8 cellular contexts compared by ENCODE assay signal in the genomic region with DNA sequence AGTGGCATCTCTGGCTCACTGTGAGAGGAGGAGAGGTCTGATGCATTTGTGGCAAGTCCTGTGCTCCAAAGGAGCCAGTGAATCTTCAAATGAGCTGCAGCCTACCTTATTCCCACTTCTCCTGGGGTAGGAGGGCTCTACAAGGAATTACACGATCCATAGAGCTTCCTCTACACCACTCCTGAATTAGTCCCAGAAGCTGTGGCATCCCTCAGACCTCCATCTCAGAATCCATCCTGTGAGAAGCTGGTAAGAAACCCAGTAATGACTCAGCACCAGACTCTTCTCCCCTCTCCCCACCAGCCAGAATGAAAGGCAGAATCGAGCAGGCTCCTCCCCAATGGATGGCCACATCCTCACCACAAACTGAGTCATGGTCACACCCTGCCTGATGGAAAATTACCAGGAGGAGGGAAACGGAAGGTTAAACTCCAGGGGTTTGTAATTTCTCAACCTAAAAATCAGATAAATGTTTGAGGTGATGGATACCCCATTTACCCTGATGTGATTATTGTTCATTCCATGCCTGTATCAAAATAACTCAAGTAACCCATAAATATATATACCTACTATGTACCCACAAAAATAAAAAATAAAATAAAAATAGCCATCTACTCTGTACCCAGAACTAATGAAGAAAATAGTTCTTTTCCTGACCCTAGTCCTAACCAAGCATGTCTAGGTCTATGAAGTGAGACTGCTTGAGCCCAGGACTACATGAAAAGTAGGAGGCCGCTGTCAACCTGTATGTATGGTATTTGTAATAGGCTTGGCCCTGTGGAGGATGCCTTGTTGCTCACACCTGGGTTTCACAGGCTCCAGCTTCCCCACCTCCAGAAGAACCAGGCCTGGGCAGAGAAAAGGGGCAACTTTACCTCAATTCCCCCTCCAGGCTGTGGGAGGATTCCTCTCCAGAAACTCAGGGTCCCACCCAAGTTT. TPM values are rescaled to one million over a fixed set of nuclear protein-coding genes. Genes with fewer than 3 reads are reported as not detected.
DNase-seq lines count a peak whose midpoint lies in the region; ATAC-seq, FAIRE-seq and TF ChIP-seq lines count a peak whose summit lies in the region.

No MANE protein-coding gene starts in this region.

- H3K9me2 ChIP-seq in GM23248 (ENCODE audit: insufficient read depth), result no peaks in the 10 kb centered on the region

- FAIRE-seq in endothelial cell of umbilical vein (lab: Jason Lieb, UNC) (peak; percentile 97), pancreas (lab: Jason Lieb, UNC) (no peak)

- dilution Hi-C loops in endothelial cell of umbilical vein (cut with MboI; ENCODE audit: extremely low pct_ligation_motif_present, low sequenced_read_pairs), result no loop called here

- H3K4me1 ChIP-seq in GM23248 (ENCODE audit: insufficient read depth) (peaks cover 30% of the 10 kb centered on the region), endothelial cell of umbilical vein (ENCODE audit: control insufficient read depth, extremely low read depth, insufficient read depth, low read length) (peaks cover 23% of the 10 kb centered on the region), pancreas (peaks cover 3 to 5% (median 4%) of the 10 kb centered on the region in 3 donors), aorta (ENCODE audit: control insufficient read depth in 1 of 2, insufficient read depth in 2 of 2, low read length in 2 of 2) (no peaks in the 10 kb centered on the region)

- H3K9ac ChIP-seq in GM23248, result peak overlapping the region; percentile 86
- peak overlapping the region; percentile 85 for H3K9ac ChIP-seq in endothelial cell of umbilical vein (replicated peaks; ENCODE audit: extremely low read depth, insufficient read depth, low read length)

- TF ChIP-seq POLR2A in endothelial cell of umbilical vein (IDR thresholded peaks at IDR 0.05; ENCODE audit: low read depth, low read length), result peak; percentile 83

- DNase-seq in ELF-1 (ENCODE audit: low read depth, low spot score), result peak; percentile 83
- peak; percentile 98 for DNase-seq in GM23248
- DNase-seq in MG63, result peak; percentile 94
- peak; percentile 40 to 78 for DNase-seq in activated CD4-positive, alpha-beta T cell treated with anti-CD3 and anti-CD28 coated beads, Interleukin-2, amount 50 U/mL, for 24 hours (ENCODE audit: low read depth in 1 of 2, low spot score in 1 of 2)
- DNase-seq in endothelial cell of umbilical vein (ENCODE audit: low read depth, low spot score), result peak; percentile 90
- peak in 1 of 6 donors; percentile 39 for DNase-seq in pancreas
- peak; percentile 80 to 89 for DNase-seq in aorta
- DNase-seq in NCI-H2171 (lab: John Stamatoyannopoulos, UW), result no peak

- H3K27ac ChIP-seq in GM23248 (peak overlapping the region; percentile 97), endothelial cell of umbilical vein (ENCODE audit: insufficient read depth, low read depth, low read length) (peak overlapping the region; percentile 85), pancreas (peak overlapping the region in 1 of 4 donors; percentile 28), aorta (ENCODE audit: low read depth in 1 of 2, low read length in 2 of 2) (peak overlapping the region in 1 of 2 donors; percentile 64)

- no peaks in the 10 kb centered on the region for H4K20me1 ChIP-seq in GM23248 (ENCODE audit: insufficient read depth)
- no peaks in the 10 kb centered on the region for H4K20me1 ChIP-seq in endothelial cell of umbilical vein (replicated peaks; ENCODE audit: control insufficient read depth, extremely low read depth, insufficient read depth, low read length)

- BruUV-seq in endothelial cell of umbilical vein (replicated peaks; lab: Mats Ljungman, UMichigan), result TSS peak; percentile 89

- H3K36me3 ChIP-seq in GM23248 (ENCODE audit: low read depth) (peaks cover 8% of the 10 kb centered on the region; the same call in 1 of the 2 replicates), MG63 (peaks cover 29% of the 10 kb centered on the region), endothelial cell of umbilical vein (ENCODE audit: control insufficient read depth in 2 of 2, extremely low read depth in 1 of 2, insufficient read depth in 2 of 2, low read length in 2 of 2) (peaks cover 0 to 15% of the 10 kb centered on the region in 2 experiments), pancreas (peaks cover 0 to 20% (median 0%) of the 10 kb centered on the region in 3 donors), aorta (ENCODE audit: control insufficient read depth in 1 of 2, insufficient read depth in 2 of 2, low read length in 1 of 2) (peaks cover 0 to 10% of the 10 kb centered on the region in 2 donors)

- H3F3A ChIP-seq in GM23248 (ENCODE audit: insufficient read depth), result peaks cover 27% of the 10 kb centered on the region

- intact Hi-C loops in endothelial cell of umbilical vein (cut with micrococcal nuclease), result loop anchor here (1.0 to 10.0 kb wide), 2 partner anchors 10 to 943 kb away; no protein-coding TSS in a partner anchor
- intact Hi-C loops in pancreas (cut with DNase I), result no loop called here
- intact Hi-C loops in aorta (cut with DNase I), result loop anchor here in 1 of 2 donors (5.0 kb wide), 1 partner anchor 120 kb away; a partner anchor contains a TSS

- no peak for TF ChIP-seq CTCF in endothelial cell of umbilical vein (IDR thresholded peaks at IDR 0.05; ENCODE audit: extremely low read depth in 1 of 2, insufficient read depth in 1 of 2, low read depth in 1 of 2, low read length in 2 of 2)
- TF ChIP-seq CTCF in pancreas (IDR thresholded peaks at IDR 0.05), result no peak

- CTCF ChIA-PET in endothelial cell of umbilical vein (lab: Charles Lee), result interaction anchor here (1.0 to 1.7 kb wide), 3 partner anchors 10 to 37 kb away, joined by 3 to 13 read pairs (median 4); no protein-coding TSS in a partner anchor

- in situ Hi-C loops in GM23248 (cut with MboI), result no loop called here

- H3K4me3 ChIP-seq in GM23248 (peak overlapping the region; percentile 68), MG63 (peak overlapping the region; percentile 24), endothelial cell of umbilical vein (replicated peaks in 1 of 3; ENCODE audit: insufficient read depth in 1 of 3, low read depth in 1 of 3, low read length in 3 of 3) (peak overlapping the region in 1 of 3 experiments; percentile 59), pancreas (no peak overlapping the region), aorta (ENCODE audit: low read length in 2 of 2) (no peak overlapping the region)

- H3K9me3 ChIP-seq in GM23248 (ENCODE audit: low read depth) (no peaks in the 10 kb centered on the region), MG63 (no peaks in the 10 kb centered on the region), endothelial cell of umbilical vein (replicated peaks; ENCODE audit: control insufficient read depth, insufficient read depth, low read length) (no peaks in the 10 kb centered on the region), pancreas (no peaks in the 10 kb centered on the region), aorta (ENCODE audit: control insufficient read depth, low read length) (no peaks in the 10 kb centered on the region)

- WGBS in GM23248 (ENCODE audit: low coverage in 1 of 2, low lambda C conversion rate in 2 of 2, missing lambda C conversion rate in 2 of 2), 2 experiments, result 24 to 26% methylated on average over 4 of the region's 4 CpGs
- WGBS in pancreas, 2 donors, result 69 to 74% methylated on average over 4 of the region's 4 CpGs
- 53 to 55% methylated on average over 4 of the region's 4 CpGs for WGBS in aorta, 2 donors

- ATAC-seq in pancreas, result peak in 3 of 4 donors; percentile 71 to 88 (median 81)
- ATAC-seq in aorta (ENCODE audit: low FRiP score), result peak; percentile 84

- no peaks in the 10 kb centered on the region for H3K9me1 ChIP-seq in endothelial cell of umbilical vein (replicated peaks; ENCODE audit: control insufficient read depth, extremely low read depth, insufficient read depth, low read length)

- POLR2A ChIA-PET in endothelial cell of umbilical vein (lab: Charles Lee), result interaction anchor here (0.6 to 1.2 kb wide), 3 partner anchors 9 to 26 kb away, joined by 3 to 4 read pairs (median 3); no protein-coding TSS in a partner anchor

- H3K4me2 ChIP-seq in GM23248 (ENCODE audit: unreplicated experiment) (peak overlapping the region; percentile 97), endothelial cell of umbilical vein (ENCODE audit: insufficient read depth, low read length) (peak overlapping the region; percentile 83)

- H3K79me2 ChIP-seq in GM23248 (ENCODE audit: insufficient read depth), result peaks cover 18% of the 10 kb centered on the region
- no peaks in the 10 kb centered on the region for H3K79me2 ChIP-seq in endothelial cell of umbilical vein (ENCODE audit: control insufficient read depth, insufficient read depth, low read length)

- no peaks in the 10 kb centered on the region for H3K27me3 ChIP-seq in GM23248 (replicated peaks; ENCODE audit: insufficient read depth)
- no peaks in the 10 kb centered on the region for H3K27me3 ChIP-seq in MG63
- H3K27me3 ChIP-seq in endothelial cell of umbilical vein (ENCODE audit: control insufficient read depth in 2 of 2, insufficient read depth in 2 of 2, low read length in 2 of 2), result no peaks in the 10 kb centered on the region
- no peaks in the 10 kb centered on the region for H3K27me3 ChIP-seq in pancreas
- no peaks in the 10 kb centered on the region for H3K27me3 ChIP-seq in aorta (ENCODE audit: control insufficient read depth in 1 of 2, insufficient read depth in 2 of 2, low read length in 1 of 2)

- H2AFZ ChIP-seq in GM23248 (peak overlapping the region; percentile 66), endothelial cell of umbilical vein (ENCODE audit: low read depth, low read length) (peak overlapping the region; percentile 88)

RNA-seq across cellular contexts. Expression of a gene that starts 6.6 kb away (rescaled TPM):
- total RNA-seq in GM23248 (2014; rRNA removed; shearing (Covaris generic)), result 2,534 and 2,557 TPM in 2 replicates
- polyA plus RNA-seq in GM23248 (2016; fragmentation: Nextera tagmentation; extraction: Ambion mirVana) (2,427 and 2,525 TPM in 2 replicates), endothelial cell of umbilical vein (613 and 689 TPM in 2 replicates), pancreas (100 to 1,000 TPM in 1 of 2 donors, 10 to 100 TPM in 1; 67.2 to 140 TPM), aorta (100 to 1,000 TPM; 238 to 429 TPM)
- total RNA-seq in MG63 (2014; rRNA removed; shearing (Covaris generic); ENCODE audit: low replicate concordance), result 3,484 and 3,839 TPM in 2 replicates
- total RNA-seq in endothelial cell of umbilical vein (932 and 968 TPM in 2 replicates), pancreas (100 to 1,000 TPM in 3 of 6 donors, 10 to 100 TPM in 3; 61.8 to 219 (median 110) TPM), aorta (100 to 1,000 TPM; 478 to 588 TPM)
- polyA plus RNA-seq in endothelial cell of umbilical vein (2011; cell fraction: cytosol; rRNA removed), result 657 and 808 TPM in 2 replicates
- 689 and 838 TPM in 2 replicates for polyA plus RNA-seq in endothelial cell of umbilical vein (2011; cell fraction: nucleus; rRNA removed)
- polyA plus RNA-seq in endothelial cell of umbilical vein (2012), result 768 and 1,232 TPM in 2 replicates
- 886 and 894 TPM in 2 replicates for polyA minus RNA-seq in endothelial cell of umbilical vein
- 1,573 TPM for polyA minus RNA-seq in endothelial cell of umbilical vein (2011; cell fraction: cytosol; rRNA and poly(A)+ RNA removed)
- 313 and 356 TPM in 2 replicates for polyA minus RNA-seq in endothelial cell of umbilical vein (2011; cell fraction: nucleus; rRNA and poly(A)+ RNA removed)

RNA-seq across cellular contexts. Expression of a gene that starts 34.8 kb away (rescaled TPM):
- total RNA-seq in GM23248 (2014; rRNA removed; shearing (Covaris generic)), result 24.7 and 29.7 TPM in 2 replicates
- polyA plus RNA-seq in GM23248 (2016; fragmentation: Nextera tagmentation; extraction: Ambion mirVana) (27.5 and 36.0 TPM in 2 replicates), endothelial cell of umbilical vein (53.3 and 60.0 TPM in 2 replicates), pancreas (100 to 1,000 TPM; 121 to 178 TPM), aorta (100 to 1,000 TPM in 1 of 2 donors, 10 to 100 TPM in 1; 28.0 to 143 TPM)
- 16.3 and 28.4 TPM in 2 replicates for total RNA-seq in MG63 (2014; rRNA removed; shearing (Covaris generic); ENCODE audit: low replicate concordance)
- total RNA-seq in endothelial cell of umbilical vein (37.4 and 41.1 TPM in 2 replicates), pancreas (10 to 100 TPM; 31.1 to 55.5 (median 39.7) TPM), aorta (10 to 100 TPM; 63.1 to 72.2 TPM)
- 27.3 and 30.1 TPM in 2 replicates for polyA plus RNA-seq in endothelial cell of umbilical vein (2011; cell fraction: cytosol; rRNA removed)
- polyA plus RNA-seq in endothelial cell of umbilical vein (2011; cell fraction: nucleus; rRNA removed), result 415 and 469 TPM in 2 replicates
- polyA plus RNA-seq in endothelial cell of umbilical vein (2012), result 38.0 and 40.2 TPM in 2 replicates
- polyA minus RNA-seq in endothelial cell of umbilical vein, result 64.3 and 83.5 TPM in 2 replicates
- 21.7 TPM for polyA minus RNA-seq in endothelial cell of umbilical vein (2011; cell fraction: cytosol; rRNA and poly(A)+ RNA removed)
- polyA minus RNA-seq in endothelial cell of umbilical vein (2011; cell fraction: nucleus; rRNA and poly(A)+ RNA removed), result 53.9 and 81.8 TPM in 2 replicates

RNA-seq across cellular contexts. Expression of a gene that starts 40.0 kb away (rescaled TPM):
- not detected in 2 replicates for total RNA-seq in GM23248 (2014; rRNA removed; shearing (Covaris generic))
- polyA plus RNA-seq in GM23248 (2016; fragmentation: Nextera tagmentation; extraction: Ambion mirVana) (not detected in 2 replicates), endothelial cell of umbilical vein (0.08 and 0.22 TPM in 2 replicates), pancreas (under 1 TPM in 1 of 2 donors, not detected in 1; 0.28 TPM), aorta (under 1 TPM; 0.13 to 0.20 TPM)
- total RNA-seq in MG63 (2014; rRNA removed; shearing (Covaris generic); ENCODE audit: low replicate concordance), result not detected in 2 replicates
- total RNA-seq in endothelial cell of umbilical vein (0.23 and 0.29 TPM in 2 replicates), pancreas (under 1 TPM in 1 of 6 donors, not detected in 5; 0.19 TPM), aorta (1 to 10 TPM in 1 of 2 donors, under 1 TPM in 1; 0.91 to 1.5 TPM)
- 0.13 and 0.16 TPM in 2 replicates for polyA plus RNA-seq in endothelial cell of umbilical vein (2011; cell fraction: cytosol; rRNA removed)
- polyA plus RNA-seq in endothelial cell of umbilical vein (2011; cell fraction: nucleus; rRNA removed), result 0.29 and 0.49 TPM in 2 replicates
- 0.20 and 0.85 TPM in 2 replicates for polyA plus RNA-seq in endothelial cell of umbilical vein (2012)
- polyA minus RNA-seq in endothelial cell of umbilical vein, result 0.13 TPM in 1 of 2 replicates, not detected in the other
- polyA minus RNA-seq in endothelial cell of umbilical vein (2011; cell fraction: cytosol; rRNA and poly(A)+ RNA removed), result 2.4 TPM
- polyA minus RNA-seq in endothelial cell of umbilical vein (2011; cell fraction: nucleus; rRNA and poly(A)+ RNA removed), result 0.14 TPM in 1 of 2 replicates, not detected in the other

Comparison
In these comparisons a context has a peak if more than half of its experiments do, and no peak if none do; other contexts are left out.
1. H3K4me3 ChIP-seq: peak in GM23248 (single experiment) and MG63 (single experiment); none in pancreas (0 of 4) and aorta (0 of 2).